ENCODE assay signal across 7 cellular contexts in genomic region chr5:123360910-123361309, GRCh38.
"Had no signal": no experiment of that assay in that cellular context is flagged by ENCODE, and none has a peak within 500 bp of the region (broad histone marks: within the 10 kb centered on the region; RNA-seq: fewer than 3 reads in every experiment).

No MANE protein-coding gene starts in this region.

- ATAC-seq: HCT116 had no signal

- H3K27ac Mint-ChIP-seq: HFFc6 had no signal

- H3K9ac ChIP-seq: GM23248 had no signal

- H3K4me3 ChIP-seq: GM23248, HAP-1 had no signal

- H3K4me3 Mint-ChIP-seq: HFFc6 had no signal

- H3K9me3 ChIP-seq: HAP-1 had no signal

- H2AFZ ChIP-seq: GM23248 had no signal

- DNase-seq: GM23248, GOT3, H7, HFFc6, IMR-90 had no signal

- H3K27ac ChIP-seq: GM23248 had no signal

- H3K9me3 Mint-ChIP-seq: HFFc6 had no signal
